Comparison of ENCODE assay signal across 35 cellular contexts in genomic region chr13:101401196-101401595, GRCh38. TPM values are rescaled to one million over a fixed set of nuclear protein-coding genes. Genes with fewer than 3 reads are reported as not detected.
"Had no signal": no experiment of that assay in that cellular context is flagged by ENCODE, and none has a peak within 500 bp of the region (broad histone marks: within the 10 kb centered on the region; RNA-seq: fewer than 3 reads in every experiment).

No MANE protein-coding gene starts in this region.

- H3K36me3 ChIP-seq: MG63 had no signal

- ATAC-seq: activated CD4-positive, alpha-beta T cell treated with anti-CD3 and anti-CD28 coated beads for 36 hours; activated CD4-positive, CD25-positive, alpha-beta regulatory T cell treated with anti-CD3 and anti-CD28 coated beads, Interleukin-2, amount 50 U/mL, for 24 hours; activated CD8-positive, alpha-beta T cell treated with anti-CD3 and anti-CD28 coated beads, Interleukin-2, amount 10 ng/mL, durations not matched to agents 7 days and 5 days; activated naive CD8-positive, alpha-beta T cell treated with anti-CD3 and anti-CD28 coated beads, Interleukin-2, amount 50 U/mL, for 24 hours; activated T-cell treated with anti-CD3 and anti-CD28 coated beads, Interleukin-2, amount 50 U/mL, for 4 hours; Panc1; WTC11 had no signal

- H3K4me3 ChIP-seq: MG63 had no signal

- H3K27me3 ChIP-seq: MG63 had no signal

- H3K27ac ChIP-seq: RWPE1 had no signal

- H3K9me3 Mint-ChIP-seq: activated CD4-positive, alpha-beta T cell treated with anti-CD3 and anti-CD28 coated beads, Interleukin-2, amount 10 ng/mL, durations not matched to agents 7 days and 5 days; activated naive CD4-positive, alpha-beta T cell treated with anti-CD3 and anti-CD28 coated beads for 36 hours; activated naive CD8-positive, alpha-beta T cell treated with anti-CD3 and anti-CD28 coated beads, Interleukin-2, amount 50 U/mL, for 24 hours; activated T-cell treated with anti-CD3 and anti-CD28 coated beads, Interleukin-2, amount 50 U/mL, for 4 hours; activated T-helper 1 cell treated with anti-CD3 and anti-CD28 coated beads, Interleukin-12 subunit alpha, Interleukin-12 subunit beta, Interleukin-2, Interleukin-4 antibody, amounts not matched to agents 30 ng/mL and 10 ng/mL and 1 ng/mL, durations not matched to agents 14 hours and 24 hours and 36 hours; brain; T-helper 1 cell treated with Interleukin-12 subunit alpha and Interleukin-12 subunit beta and Interleukin-4 antibody, amounts not matched to agents 30 μg/mL and 1 μg/mL, for 36 hours; T-helper 2 cell treated with Interferon-gamma antibody and Interleukin-4, amounts not matched to agents 5 μg/mL and 100 μg/mL, for 36 hours; WTC11 had no signal

- H3K9me3 ChIP-seq: MG63 had no signal

- H3K36me3 Mint-ChIP-seq: activated naive CD8-positive, alpha-beta T cell; brain; WTC11 had no signal

- H3K4me1 Mint-ChIP-seq: activated CD4-positive, alpha-beta T cell treated with anti-CD3 and anti-CD28 coated beads for 36 hours; activated naive CD8-positive, alpha-beta T cell treated with anti-CD3 and anti-CD28 coated beads, Interleukin-2, amount 50 U/mL, for 24 hours; brain had no signal

- H3K4me3 Mint-ChIP-seq: activated CD4-positive, alpha-beta T cell treated with anti-CD3 and anti-CD28 coated beads for 36 hours; activated CD4-positive, alpha-beta T cell treated with anti-CD3 and anti-CD28 coated beads, Interleukin-2, amount 10 ng/mL, durations not matched to agents 7 days and 5 days; activated CD8-positive, alpha-beta T cell treated with anti-CD3 and anti-CD28 coated beads, Interleukin-2, amount 10 ng/mL, durations not matched to agents 7 days and 5 days; activated naive CD4-positive, alpha-beta T cell treated with anti-CD3 and anti-CD28 coated beads for 36 hours; activated naive CD8-positive, alpha-beta T cell; activated naive CD8-positive, alpha-beta T cell treated with anti-CD3 and anti-CD28 coated beads, Interleukin-2, amount 50 U/mL, for 24 hours; activated T-cell treated with anti-CD3 and anti-CD28 coated beads, Interleukin-2, amount 50 U/mL, for 4 hours; activated T-helper 1 cell treated with anti-CD3 and anti-CD28 coated beads, Interleukin-12 subunit alpha, Interleukin-12 subunit beta, Interleukin-2, Interleukin-4 antibody, amounts not matched to agents 30 ng/mL and 10 ng/mL and 1 ng/mL, durations not matched to agents 14 hours and 24 hours and 36 hours; brain; T-helper 1 cell treated with Interleukin-12 subunit alpha and Interleukin-12 subunit beta and Interleukin-4 antibody, amounts not matched to agents 30 μg/mL and 1 μg/mL, for 36 hours; T-helper 2 cell treated with Interferon-gamma antibody and Interleukin-4, amounts not matched to agents 5 μg/mL and 100 μg/mL, for 36 hours; WTC11 had no signal

- H3K27ac Mint-ChIP-seq: activated CD4-positive, alpha-beta T cell treated with anti-CD3 and anti-CD28 coated beads for 36 hours; activated CD4-positive, alpha-beta T cell treated with anti-CD3 and anti-CD28 coated beads, Interleukin-2, amount 10 ng/mL, durations not matched to agents 7 days and 5 days; activated CD8-positive, alpha-beta T cell treated with anti-CD3 and anti-CD28 coated beads, Interleukin-2, amount 10 ng/mL, durations not matched to agents 7 days and 5 days; activated naive CD4-positive, alpha-beta T cell treated with anti-CD3 and anti-CD28 coated beads for 36 hours; activated naive CD8-positive, alpha-beta T cell; activated naive CD8-positive, alpha-beta T cell treated with anti-CD3 and anti-CD28 coated beads, Interleukin-2, amount 50 U/mL, for 24 hours; activated T-helper 1 cell treated with anti-CD3 and anti-CD28 coated beads, Interleukin-12 subunit alpha, Interleukin-12 subunit beta, Interleukin-2, Interleukin-4 antibody, amounts not matched to agents 30 ng/mL and 10 ng/mL and 1 ng/mL, durations not matched to agents 14 hours and 24 hours and 36 hours; brain; T-helper 1 cell treated with Interleukin-12 subunit alpha and Interleukin-12 subunit beta and Interleukin-4 antibody, amounts not matched to agents 30 μg/mL and 1 μg/mL, for 36 hours; T-helper 2 cell treated with Interferon-gamma antibody and Interleukin-4, amounts not matched to agents 5 μg/mL and 100 μg/mL, for 36 hours; WTC11 had no signal

- DNase-seq: activated CD4-positive, alpha-beta T cell treated with anti-CD3 and anti-CD28 coated beads for 36 hours; activated CD4-positive, alpha-beta T cell treated with anti-CD3 and anti-CD28 coated beads, Interleukin-2, amount 10 ng/mL, durations not matched to agents 7 days and 5 days; activated CD4-positive, alpha-beta T cell treated with anti-CD3 and anti-CD28 coated beads, Interleukin-2, amount 50 U/mL, for 48 hours; activated CD8-positive, alpha-beta T cell treated with anti-CD3 and anti-CD28 coated beads, Interleukin-2, amount 10 ng/mL, durations not matched to agents 7 days and 5 days; activated gamma-delta T cell treated with Interleukin-2 at 50 U/mL for 16 hours; activated naive CD4-positive, alpha-beta T cell treated with anti-CD3 and anti-CD28 coated beads for 36 hours; activated naive CD8-positive, alpha-beta T cell treated with anti-CD3 and anti-CD28 coated beads, Interleukin-2, amount 50 U/mL, for 24 hours; activated T-cell treated with anti-CD3 and anti-CD28 coated beads, Interleukin-2, amount 50 U/mL, for 4 hours; anterior cingulate cortex; caudate nucleus; cerebellar nuclear complex; Karpas-422; KBM-7; MG63; NCI-H1048; NCI-H1105 treated with DMSO at 0.1 percent for 48 hours; NCI-H1436; NCI-H1694; NCI-H1930; NCI-H2081 treated with DMSO at 0.1 percent for 48 hours; NCI-H226; NCI-H446 treated with DMSO at 0.1 percent for 48 hours; NCI-H524; NCI-H69; NCI-H82; Right ventricle myocardium superior had no signal

RNA-seq across cellular contexts. Expression of gene NALCN, which starts 15.1 kb away (rescaled TPM):
- total RNA-seq: activated CD4-positive, alpha-beta T cell treated with anti-CD3 and anti-CD28 coated beads for 36 hours; activated CD4-positive, alpha-beta T cell treated with anti-CD3 and anti-CD28 coated beads, Interleukin-2, amount 10 ng/mL, durations not matched to agents 7 days and 5 days; activated CD8-positive, alpha-beta T cell treated with anti-CD3 and anti-CD28 coated beads, Interleukin-2, amount 10 ng/mL, durations not matched to agents 7 days and 5 days; activated naive CD4-positive, alpha-beta T cell treated with anti-CD3 and anti-CD28 coated beads for 36 hours; activated T-cell treated with anti-CD3 and anti-CD28 coated beads, Interleukin-2, amount 50 U/mL, for 4 hours; activated T-helper 1 cell treated with anti-CD3 and anti-CD28 coated beads, Interleukin-12 subunit alpha, Interleukin-12 subunit beta, Interleukin-2, Interleukin-4 antibody, amounts not matched to agents 30 ng/mL and 10 ng/mL and 1 ng/mL, durations not matched to agents 14 hours and 24 hours and 36 hours had no signal

RNA-seq across cellular contexts. Expression of gene ITGBL1, which starts 51.3 kb away (rescaled TPM):
- total RNA-seq: activated CD4-positive, alpha-beta T cell treated with anti-CD3 and anti-CD28 coated beads for 36 hours; activated CD4-positive, alpha-beta T cell treated with anti-CD3 and anti-CD28 coated beads, Interleukin-2, amount 10 ng/mL, durations not matched to agents 7 days and 5 days; activated CD8-positive, alpha-beta T cell treated with anti-CD3 and anti-CD28 coated beads, Interleukin-2, amount 10 ng/mL, durations not matched to agents 7 days and 5 days; activated naive CD4-positive, alpha-beta T cell treated with anti-CD3 and anti-CD28 coated beads for 36 hours; activated T-helper 1 cell treated with anti-CD3 and anti-CD28 coated beads, Interleukin-12 subunit alpha, Interleukin-12 subunit beta, Interleukin-2, Interleukin-4 antibody, amounts not matched to agents 30 ng/mL and 10 ng/mL and 1 ng/mL, durations not matched to agents 14 hours and 24 hours and 36 hours had no signal
